ENCODE assay signal across 11 cellular contexts in the genomic region with DNA sequence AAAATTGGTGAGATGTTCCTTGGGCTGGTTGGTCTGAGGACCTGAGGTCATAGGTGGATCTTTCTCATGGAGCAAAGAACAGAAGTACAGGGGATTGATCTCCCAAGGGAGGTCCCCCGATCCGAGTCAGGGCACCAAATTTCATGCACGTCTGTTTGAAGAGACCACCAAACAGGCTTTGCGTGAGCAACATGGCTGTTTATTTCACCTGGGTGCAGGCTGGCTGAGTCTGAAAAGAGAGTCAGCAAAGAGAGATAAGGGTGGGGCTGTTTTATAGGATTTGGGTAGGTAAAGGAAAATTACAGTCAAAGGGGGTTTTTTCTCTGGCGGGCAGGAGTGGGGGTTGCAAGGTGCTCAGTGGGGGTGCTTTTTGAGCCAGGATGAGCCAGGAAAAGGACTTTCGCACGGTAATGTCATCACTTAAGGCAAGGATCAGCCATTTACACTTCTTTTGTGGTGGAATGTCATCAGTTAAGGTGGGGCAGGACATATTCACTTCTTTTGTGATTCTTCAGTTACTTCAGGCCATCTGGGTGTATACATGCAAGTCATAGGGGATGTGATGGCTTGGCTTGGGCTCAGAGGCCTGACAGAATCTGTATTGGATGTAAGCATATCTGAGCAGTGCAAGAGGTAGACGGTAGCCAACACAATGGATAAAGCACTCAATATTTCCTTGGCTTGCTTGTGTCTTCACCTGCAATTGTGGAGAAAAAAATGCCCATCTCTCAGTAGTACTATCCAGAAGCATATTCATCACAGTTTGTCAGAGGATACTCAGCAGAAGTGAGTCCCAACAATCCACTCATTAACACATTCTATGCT. TPM values are rescaled to one million over a fixed set of nuclear protein-coding genes. Genes with fewer than 3 reads are reported as not detected.
A peak's percentile ranks its signal among the peaks of the same experiment; 100 is the strongest.
DNase-seq lines count a peak whose midpoint lies in the region; FAIRE-seq and TF ChIP-seq lines count a peak whose summit lies in the region.
"Not testable (repeated sequence)": the region's sequence is repeated elsewhere in the genome, so short reads cannot be mapped to it uniquely, and the experiment has no call there.
"Had no signal": no experiment of that assay in that cellular context is flagged by ENCODE, and none has a peak within 500 bp of the region (broad histone marks: within the 10 kb centered on the region; RNA-seq: fewer than 3 reads in every experiment).

No MANE protein-coding gene starts in this region.

- H2BK20ac ChIP-seq in H9 (ENCODE audit: low read depth, low read length, poor library complexity, severe bottlenecking), result not testable (repeated sequence)
- peak overlapping the region; percentile 96 for H2BK20ac ChIP-seq in H1 (ENCODE audit: low read length)

- H3K4me1 Mint-ChIP-seq in H9, result peaks cover 34 to 41% of the 10 kb centered on the region in 2 experiments

- not testable (repeated sequence) for H3K14ac ChIP-seq in H9 (ENCODE audit: insufficient read depth, low read length); H1 (ENCODE audit: insufficient read length)

- not testable (repeated sequence) for H3K23me2 ChIP-seq in H9 (ENCODE audit: insufficient read length, low read depth, low read length, poor library complexity, severe bottlenecking); H1 (ENCODE audit: low read depth, low read length)

- H4K20me1 ChIP-seq in H9 (ENCODE audit: control insufficient read depth, insufficient read depth, insufficient read length); H1 (replicated peaks in 1 of 2; ENCODE audit: control insufficient read depth in 1 of 2, insufficient read depth in 2 of 2, low read length in 2 of 2): not testable (repeated sequence)

- not testable (repeated sequence) for H3K4ac ChIP-seq in H9 (ENCODE audit: low read depth, low read length); H1 (replicated peaks; ENCODE audit: insufficient read length, low read depth, low read length); mesendoderm (ENCODE audit: low read depth, low read length)

- not testable (repeated sequence) for H3K56ac ChIP-seq in H9 (ENCODE audit: insufficient read length, low read depth, low read length); H1 (replicated peaks; ENCODE audit: insufficient read length, low read depth, low read length)
- H3K56ac ChIP-seq in mesendoderm (ENCODE audit: low read length), result peak overlapping the region; percentile 82

- H3K4me1 ChIP-seq in ES-I3 (ENCODE audit: insufficient read depth, low read length); H9 (ENCODE audit: insufficient read depth, low read length); iPS DF 6.9 (ENCODE audit: control insufficient read depth, insufficient read depth, low read length); mesendoderm (ENCODE audit: control insufficient read depth, low read depth, low read length): not testable (repeated sequence)
- peaks cover 28% of the 10 kb centered on the region for H3K4me1 ChIP-seq in HUES64 (ENCODE audit: insufficient read depth, low read length)
- peaks cover 0 to 12% (median 1%) of the 10 kb centered on the region in 4 experiments; a peak in 3 of 7 replicates for H3K4me1 ChIP-seq in H1 (replicated peaks in 1 of 4; ENCODE audit: control insufficient read depth in 3 of 4, insufficient read depth in 4 of 4, low read length in 3 of 4)
- peaks cover 25% of the 10 kb centered on the region for H3K4me1 ChIP-seq in iPS-18a (ENCODE audit: control insufficient read depth, low read depth, low read length)

- H2AK5ac ChIP-seq in H9 (ENCODE audit: insufficient read length, low read length); H1 (ENCODE audit: low read depth, low read length); mesendoderm (ENCODE audit: low read length): not testable (repeated sequence)

- TF ChIP-seq RAD21 in H1 (IDR thresholded peaks at IDR 0.05 in 1 of 2, conservative IDR thresholded peaks at IDR 0.05 in 1 of 2; ENCODE audit: low read depth in 2 of 2, low read length in 2 of 2), result not testable (repeated sequence)

- H3K9ac ChIP-seq in ES-I3 (ENCODE audit: low read depth, low read length), result peak overlapping the region; percentile 79
- peak overlapping the region; percentile 82 for H3K9ac ChIP-seq in H9 (ENCODE audit: extremely low read depth, insufficient read length, low read length)
- H3K9ac ChIP-seq in HUES64 (ENCODE audit: low read depth, low read length), result peak overlapping the region; percentile 94
- H3K9ac ChIP-seq in H1 (replicated peaks in 1 of 4; ENCODE audit: extremely low read depth in 1 of 4, low read depth in 3 of 4, low read length in 3 of 4), result peak overlapping the region in 3 of 4 experiments; percentile 49 to 77 (median 71); a peak in 6 of 7 replicates
- peak overlapping the region; percentile 76 for H3K9ac ChIP-seq in iPS-18a (ENCODE audit: low read length)
- H3K9ac ChIP-seq in mesendoderm (ENCODE audit: low read length), result peak overlapping the region; percentile 65

- not testable (repeated sequence) for H2BK120ac ChIP-seq in H9 (ENCODE audit: low read depth, low read length, poor library complexity, severe bottlenecking); mesendoderm (ENCODE audit: low read depth, low read length)
- peak overlapping the region; percentile 81 for H2BK120ac ChIP-seq in H1 (replicated peaks; ENCODE audit: low read depth, low read length)

- TF ChIP-seq EP300 in H1 (IDR thresholded peaks at IDR 0.05; ENCODE audit: borderline replicate concordance in 1 of 2, low read depth in 2 of 2, low read length in 2 of 2), result not testable (repeated sequence)

- H3K27ac Mint-ChIP-seq in H9, result peak overlapping the region; percentile 98 to 99 (median 99)

- CTCF ChIA-PET in H1 (lab: Charles Lee; ENCODE audit: partially characterized antibody), result interaction anchor here (0.7 kb wide), 1 partner anchor 302 kb away, joined by 3 read pairs; no protein-coding TSS in a partner anchor

- not testable (repeated sequence) for H2BK5ac ChIP-seq in H9 (ENCODE audit: insufficient read length, low read length)
- H2BK5ac ChIP-seq in H1 (ENCODE audit: low read depth, low read length) (peak overlapping the region; percentile 80; the same call in 1 of the 2 replicates), mesendoderm (ENCODE audit: low read length) (peak overlapping the region; percentile 81)

- H3K23ac ChIP-seq in H9 (ENCODE audit: insufficient read length, low read depth, low read length); H1 (ENCODE audit: insufficient read length); mesendoderm (ENCODE audit: low read length): not testable (repeated sequence)

- not testable (repeated sequence) for H3K9me3 ChIP-seq in ES-I3 (ENCODE audit: control insufficient read depth, insufficient read depth, low read length); H9 (ENCODE audit: control insufficient read depth, low read depth, low read length); HUES64 (ENCODE audit: insufficient read depth, low read depth, low read length); H1 (ENCODE audit: insufficient read depth in 2 of 2, low read depth in 1 of 2, low read length in 1 of 2); iPS DF 6.9 (ENCODE audit: control insufficient read depth, insufficient read depth, low read length); iPS-18a (ENCODE audit: control insufficient read depth, low read depth, low read length)

- H4K8ac ChIP-seq in H9 (replicated peaks; ENCODE audit: insufficient read length, low read depth, low read length); H1 (ENCODE audit: extremely low read depth, insufficient read depth, low read length); mesendoderm (ENCODE audit: low read depth, low read length): not testable (repeated sequence)

- peak; percentile 36 for FAIRE-seq in H1 (lab: Jason Lieb, UNC)

- H3K4me2 ChIP-seq in H9 (ENCODE audit: insufficient read depth, insufficient read length, low read length) (peak overlapping the region; percentile 80), H1 (ENCODE audit: insufficient read depth in 1 of 2, low read depth in 2 of 2, low read length in 2 of 2) (peak overlapping the region; percentile 58 to 64)
- H3K4me2 ChIP-seq in mesendoderm (ENCODE audit: low read length), result not testable (repeated sequence)

- H3K4me3 Mint-ChIP-seq in H9, result peak overlapping the region; percentile 99 to 100

- DNase-seq in H9 (peak; percentile 71), H1 (ENCODE audit: low read depth in 1 of 2, low spot score in 2 of 2) (peak in 1 of 2 experiments; percentile 27), mesendoderm (peak; percentile 71)
- not testable (repeated sequence) for DNase-seq in iPS DF 6.9 (ENCODE audit: low read depth, low spot score)

- peak; percentile 53 to 64 for TF ChIP-seq POLR2A in H1 (IDR thresholded peaks at IDR 0.05; ENCODE audit: control extremely low read depth in 1 of 2, low read depth in 2 of 2, low read length in 2 of 2)

- H3K36me3 ChIP-seq in ES-I3 (ENCODE audit: insufficient read depth, low read length) (peaks cover 20% of the 10 kb centered on the region), HUES64 (ENCODE audit: insufficient read depth, low read length) (peaks cover 23% of the 10 kb centered on the region), H1 (ENCODE audit: control insufficient read depth in 2 of 4, insufficient read depth in 4 of 4, low read length in 3 of 4) (peaks cover 0 to 26% (median 10%) of the 10 kb centered on the region in 4 experiments; a peak in 5 of 8 replicates), iPS-18a (ENCODE audit: control insufficient read depth, low read depth, low read length) (peaks cover 12% of the 10 kb centered on the region)
- H3K36me3 ChIP-seq in iPS DF 6.9 (ENCODE audit: control insufficient read depth, insufficient read depth, low read length); mesendoderm (ENCODE audit: control insufficient read depth, insufficient read depth, low read length): not testable (repeated sequence)

- not testable (repeated sequence) for H2AFZ ChIP-seq in H9 (ENCODE audit: low read length); H1 (ENCODE audit: low read length)

- H4K91ac ChIP-seq in H9 (ENCODE audit: insufficient read length, low read depth, low read length), result not testable (repeated sequence)
- peak overlapping the region; percentile 88 for H4K91ac ChIP-seq in H1 (replicated peaks; ENCODE audit: insufficient read length, low read length)

- H3K18ac ChIP-seq in H9 (ENCODE audit: insufficient read length, low read depth, low read length), result not testable (repeated sequence)
- H3K18ac ChIP-seq in H1 (ENCODE audit: extremely low read depth, low read length) (peak overlapping the region; percentile 71), mesendoderm (ENCODE audit: low read length) (peak overlapping the region; percentile 84)

- not testable (repeated sequence) for H2BK15ac ChIP-seq in H9 (ENCODE audit: low read depth, low read length); H1 (ENCODE audit: low read length); mesendoderm (replicated peaks; ENCODE audit: low read depth)

- H4K5ac ChIP-seq in H9 (ENCODE audit: insufficient read length, low read depth, low read length); mesendoderm (ENCODE audit: low read length): not testable (repeated sequence)
- H4K5ac ChIP-seq in H1 (ENCODE audit: insufficient read length, low read depth, low read length), result peak overlapping the region; percentile 94

- peaks cover 21% of the 10 kb centered on the region; the same call in 1 of the 2 replicates for H3K79me2 ChIP-seq in H9 (ENCODE audit: insufficient read depth, low read length)
- peaks cover 0 to 69% of the 10 kb centered on the region in 2 experiments; a peak in 2 of 4 replicates for H3K79me2 ChIP-seq in H1 (ENCODE audit: control insufficient read depth in 1 of 2, insufficient read depth in 2 of 2, low read length in 2 of 2)
- peaks cover 11% of the 10 kb centered on the region for H3K79me2 ChIP-seq in mesendoderm (ENCODE audit: control insufficient read depth, insufficient read depth, low read length)

- H3K9me3 Mint-ChIP-seq in H9, result peaks cover 6 to 17% of the 10 kb centered on the region in 2 experiments; a peak in 4 of 5 replicates

- TF ChIP-seq CTCF in H9 (conservative IDR thresholded peaks at IDR 0.05); H1 (IDR thresholded peaks at IDR 0.05; ENCODE audit: control extremely low read depth in 1 of 3, insufficient read depth in 1 of 3, low read depth in 1 of 3, low read length in 3 of 3): not testable (repeated sequence)

- POLR2A ChIA-PET in H1 (lab: Charles Lee; ENCODE audit: partially characterized antibody), result interaction anchor here (0.7 to 3.5 kb wide), 3 partner anchors 27 to 170 kb away, joined by 3 to 36 read pairs (median 5); partner anchors contain the start of gene GRID2

- H2BK12ac ChIP-seq in H9 (ENCODE audit: insufficient read length, low read depth, low read length); H1 (ENCODE audit: low read depth, low read length): not testable (repeated sequence)

- WGBS in H9 (ENCODE audit: extremely low coverage, insufficient read length, low lambda C conversion rate), result no CpG with 5 or more reads among the region's 8 CpGs
- 4% methylated on average over 8 of the region's 8 CpGs for WGBS in HUES64
- WGBS in H1 (ENCODE audit: extremely low coverage in 1 of 2, insufficient coverage in 1 of 2, insufficient read length in 1 of 2, insufficient replicate concordance in 2 of 2, low coverage in 1 of 2, low lambda C conversion rate in 2 of 2, missing lambda C conversion rate in 1 of 2), 2 experiments, result 0% methylated on average over 8 of the region's 8 CpGs; no CpG with 5 or more reads in 1 of the 2 experiments
- no CpG with 5 or more reads among the region's 8 CpGs for WGBS in iPS DF 6.9 (ENCODE audit: insufficient coverage, insufficient read length)
- WGBS in mesendoderm (ENCODE audit: extremely low coverage, insufficient coverage, low lambda C conversion rate), result no CpG with 5 or more reads among the region's 8 CpGs

- H3K4me3 ChIP-seq in HUES64 (ENCODE audit: low read length) (peak overlapping the region; percentile 78), H1 (ENCODE audit: extremely low read depth in 1 of 4, insufficient read depth in 2 of 4, low read depth in 3 of 4, low read length in 4 of 4) (peak overlapping the region; percentile 59 to 97 (median 78)), iPS DF 6.9 (ENCODE audit: low read length) (peak overlapping the region; percentile 90; the same call in 1 of the 2 replicates), iPS-18a (ENCODE audit: low read length) (peak overlapping the region; percentile 85)
- not testable (repeated sequence) for H3K4me3 ChIP-seq in mesendoderm (ENCODE audit: low read length)

- H3K27me3 Mint-ChIP-seq in H9 (ENCODE audit: low read depth), result not testable (repeated sequence)

- not testable (repeated sequence) for H3T11ph ChIP-seq in H9 (ENCODE audit: low read length)

- not testable (repeated sequence) for H3K27me3 ChIP-seq in H9 (ENCODE audit: insufficient read depth, low read length); HUES64 (ENCODE audit: insufficient read depth, low read length); H1 (replicated peaks in 1 of 4; ENCODE audit: control insufficient read depth in 3 of 4, extremely low read depth in 1 of 4, insufficient read depth in 3 of 4, low read length in 3 of 4); iPS DF 6.9 (ENCODE audit: control insufficient read depth, insufficient read depth, low read length); iPS-18a (ENCODE audit: control insufficient read depth, insufficient read depth, low read length); mesendoderm (ENCODE audit: insufficient read depth, low read length, poor library complexity)

- not testable (repeated sequence) for H3K79me1 ChIP-seq in H9 (ENCODE audit: insufficient read depth, low read depth, low read length, poor library complexity, severe bottlenecking); H1 (ENCODE audit: low read depth, low read length); mesendoderm (ENCODE audit: low read length)

- H3K36me3 Mint-ChIP-seq in H9 (ENCODE audit: insufficient read depth in 1 of 3, low read depth in 3 of 3), result peaks cover 5 to 15% (median 13%) of the 10 kb centered on the region in 3 experiments; a peak in 6 of 7 replicates

- H3K27ac ChIP-seq in H9 (ENCODE audit: insufficient read length, low read depth, low read length) (peak overlapping the region; percentile 87), HUES64 (ENCODE audit: low read depth, low read length) (peak overlapping the region; percentile 97), H1 (ENCODE audit: low read depth, low read length) (peak overlapping the region; percentile 67; the same call in 1 of the 2 replicates), iPS DF 6.9 (ENCODE audit: low read length) (peak overlapping the region; percentile 89), iPS-18a (ENCODE audit: low read length) (peak overlapping the region; percentile 63), mesendoderm (ENCODE audit: low read depth, low read length) (peak overlapping the region; percentile 88)

RNA-seq across cellular contexts. Expression of gene GRID2, which starts 26.5 kb away (rescaled TPM):
- 19.4 and 21.8 TPM in 2 replicates for total RNA-seq in H9 (2021)
- polyA plus RNA-seq in HUES64 (2013, experiment 1 of 2), result 13.6 TPM
- polyA plus RNA-seq in HUES64 (2013, experiment 2 of 2), result 12.9 TPM
- 71.7 and 81.9 TPM in 2 replicates for total RNA-seq in H1 (2021; fragmentation: NEBNext Ultra II Directional; extraction: Animal tissue kit (Norgen Biotek cat#: 25700))
- polyA plus RNA-seq in H1 (2011; rRNA removed), result 25.5 and 31.1 TPM in 2 replicates
- polyA plus RNA-seq in H1 (2011; cell fraction: cytosol; rRNA removed), result 31.0 TPM
- 84.4 TPM for polyA plus RNA-seq in H1 (2011; cell fraction: nucleus; rRNA removed)
- 42.2 to 78.3 TPM (median 55.7 TPM) in 4 replicates for polyA plus RNA-seq in H1 (2012, experiment 1 of 2)
- 3.8 TPM for polyA plus RNA-seq in H1 (2012, experiment 2 of 2)
- 45.2 TPM for polyA plus RNA-seq in H1 (2013, experiment 1 of 2)
- polyA plus RNA-seq in H1 (2013, experiment 2 of 2), result 45.6 TPM
- polyA minus RNA-seq in H1 (2011; rRNA and poly(A)+ RNA removed), result 309 and 326 TPM in 2 replicates
- polyA minus RNA-seq in H1 (2011; cell fraction: cytosol; rRNA and poly(A)+ RNA removed), result 62.8 TPM
- polyA minus RNA-seq in H1 (2011; cell fraction: nucleus; rRNA and poly(A)+ RNA removed), result 592 TPM
- 29.2 TPM for polyA plus RNA-seq in mesendoderm (2013, experiment 1 of 2)
- 29.6 TPM for polyA plus RNA-seq in mesendoderm (2013, experiment 2 of 2)
- total RNA-seq: CD4-positive, alpha-beta T cell; CD8-positive, alpha-beta memory T cell had no signal
- polyA plus RNA-seq: A549; CD14-positive monocyte; CD8-positive, alpha-beta memory T cell had no signal
